ENCODE assay signal across 2 cellular contexts in genomic region chr17:17576772-17577234, GRCh38.
TF ChIP-seq lines count a peak whose summit lies in the region.

No MANE protein-coding gene starts in this region.

TF ChIP-seq in H1, 55 proteins besides CTCF, POLR2A, EP300 and RAD21:
- no peak for TF ChIP-seq NANOG (IDR thresholded peaks at IDR 0.05; ENCODE audit: insufficient read depth, low read depth, low read length, poor library complexity, severe bottlenecking)
- no peak for TF ChIP-seq KDM1A (IDR thresholded peaks at IDR 0.05; ENCODE audit: borderline replicate concordance, low read length)
- no peak for TF ChIP-seq ASH2L (IDR thresholded peaks at IDR 0.05; ENCODE audit: low read length)
- TF ChIP-seq CBX8 (IDR thresholded peaks at IDR 0.05; ENCODE audit: borderline replicate concordance, low read depth, low read length): no peak
- TF ChIP-seq, protein P1, sequence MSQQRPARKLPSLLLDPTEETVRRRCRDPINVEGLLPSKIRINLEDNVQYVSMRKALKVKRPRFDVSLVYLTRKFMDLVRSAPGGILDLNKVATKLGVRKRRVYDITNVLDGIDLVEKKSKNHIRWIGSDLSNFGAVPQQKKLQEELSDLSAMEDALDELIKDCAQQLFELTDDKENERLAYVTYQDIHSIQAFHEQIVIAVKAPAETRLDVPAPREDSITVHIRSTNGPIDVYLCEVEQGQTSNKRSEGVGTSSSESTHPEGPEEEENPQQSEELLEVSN (IDR thresholded peaks at IDR 0.05): no peak
- no peak for TF ChIP-seq BACH1 (IDR thresholded peaks at IDR 0.05; ENCODE audit: low read length)
- no peak for TF ChIP-seq POU5F1 (IDR thresholded peaks at IDR 0.05; ENCODE audit: low read depth, low read length)
- no peak for TF ChIP-seq EZH2 (IDR thresholded peaks at IDR 0.05; ENCODE audit: low read depth, low read length, severe bottlenecking)
- TF ChIP-seq CHD7 (IDR thresholded peaks at IDR 0.05; ENCODE audit: insufficient replicate concordance, low read length): no peak
- TF ChIP-seq CHD1 (IDR thresholded peaks at IDR 0.05; ENCODE audit: low read depth, low read length): no peak
- TF ChIP-seq TAF7 (optimal IDR thresholded peaks at IDR 0.05; ENCODE audit: borderline replicate concordance, low read depth, low read length): no peak
- no peak for TF ChIP-seq PHF8 (conservative IDR thresholded peaks at IDR 0.05; ENCODE audit: low read depth, low read length)
- TF ChIP-seq, protein P2, sequence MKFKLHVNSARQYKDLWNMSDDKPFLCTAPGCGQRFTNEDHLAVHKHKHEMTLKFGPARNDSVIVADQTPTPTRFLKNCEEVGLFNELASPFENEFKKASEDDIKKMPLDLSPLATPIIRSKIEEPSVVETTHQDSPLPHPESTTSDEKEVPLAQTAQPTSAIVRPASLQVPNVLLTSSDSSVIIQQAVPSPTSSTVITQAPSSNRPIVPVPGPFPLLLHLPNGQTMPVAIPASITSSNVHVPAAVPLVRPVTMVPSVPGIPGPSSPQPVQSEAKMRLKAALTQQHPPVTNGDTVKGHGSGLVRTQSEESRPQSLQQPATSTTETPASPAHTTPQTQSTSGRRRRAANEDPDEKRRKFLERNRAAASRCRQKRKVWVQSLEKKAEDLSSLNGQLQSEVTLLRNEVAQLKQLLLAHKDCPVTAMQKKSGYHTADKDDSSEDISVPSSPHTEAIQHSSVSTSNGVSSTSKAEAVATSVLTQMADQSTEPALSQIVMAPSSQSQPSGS (IDR thresholded peaks at IDR 0.05; ENCODE audit: low read length): no peak
- TF ChIP-seq KDM4A (IDR thresholded peaks at IDR 0.05; ENCODE audit: low read depth, low read length, severe bottlenecking): no peak
- no peak for TF ChIP-seq KDM5A (IDR thresholded peaks at IDR 0.05; ENCODE audit: low read length)
TF ChIP-seq in H1: peak in this region for 0.

TF ChIP-seq in GM23338, 12 proteins besides CTCF, POLR2A, EP300 and RAD21:
- TF ChIP-seq CREB1 (CRISPR knock-in tag; IDR thresholded peaks at IDR 0.05; ENCODE audit: low read depth) (no peak), ZNF331 (CRISPR knock-in tag; IDR thresholded peaks at IDR 0.05; ENCODE audit: low read depth) (no peak), EZH2 (IDR thresholded peaks at IDR 0.05; ENCODE audit: low read depth, unreplicated experiment) (no peak), NANOG (IDR thresholded peaks at IDR 0.05; ENCODE audit: borderline replicate concordance) (no peak)
- TF ChIP-seq, protein P3, sequence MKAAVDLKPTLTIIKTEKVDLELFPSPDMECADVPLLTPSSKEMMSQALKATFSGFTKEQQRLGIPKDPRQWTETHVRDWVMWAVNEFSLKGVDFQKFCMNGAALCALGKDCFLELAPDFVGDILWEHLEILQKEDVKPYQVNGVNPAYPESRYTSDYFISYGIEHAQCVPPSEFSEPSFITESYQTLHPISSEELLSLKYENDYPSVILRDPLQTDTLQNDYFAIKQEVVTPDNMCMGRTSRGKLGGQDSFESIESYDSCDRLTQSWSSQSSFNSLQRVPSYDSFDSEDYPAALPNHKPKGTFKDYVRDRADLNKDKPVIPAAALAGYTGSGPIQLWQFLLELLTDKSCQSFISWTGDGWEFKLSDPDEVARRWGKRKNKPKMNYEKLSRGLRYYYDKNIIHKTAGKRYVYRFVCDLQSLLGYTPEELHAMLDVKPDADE (IDR thresholded peaks at IDR 0.05): no peak
- TF ChIP-seq, protein P4, sequence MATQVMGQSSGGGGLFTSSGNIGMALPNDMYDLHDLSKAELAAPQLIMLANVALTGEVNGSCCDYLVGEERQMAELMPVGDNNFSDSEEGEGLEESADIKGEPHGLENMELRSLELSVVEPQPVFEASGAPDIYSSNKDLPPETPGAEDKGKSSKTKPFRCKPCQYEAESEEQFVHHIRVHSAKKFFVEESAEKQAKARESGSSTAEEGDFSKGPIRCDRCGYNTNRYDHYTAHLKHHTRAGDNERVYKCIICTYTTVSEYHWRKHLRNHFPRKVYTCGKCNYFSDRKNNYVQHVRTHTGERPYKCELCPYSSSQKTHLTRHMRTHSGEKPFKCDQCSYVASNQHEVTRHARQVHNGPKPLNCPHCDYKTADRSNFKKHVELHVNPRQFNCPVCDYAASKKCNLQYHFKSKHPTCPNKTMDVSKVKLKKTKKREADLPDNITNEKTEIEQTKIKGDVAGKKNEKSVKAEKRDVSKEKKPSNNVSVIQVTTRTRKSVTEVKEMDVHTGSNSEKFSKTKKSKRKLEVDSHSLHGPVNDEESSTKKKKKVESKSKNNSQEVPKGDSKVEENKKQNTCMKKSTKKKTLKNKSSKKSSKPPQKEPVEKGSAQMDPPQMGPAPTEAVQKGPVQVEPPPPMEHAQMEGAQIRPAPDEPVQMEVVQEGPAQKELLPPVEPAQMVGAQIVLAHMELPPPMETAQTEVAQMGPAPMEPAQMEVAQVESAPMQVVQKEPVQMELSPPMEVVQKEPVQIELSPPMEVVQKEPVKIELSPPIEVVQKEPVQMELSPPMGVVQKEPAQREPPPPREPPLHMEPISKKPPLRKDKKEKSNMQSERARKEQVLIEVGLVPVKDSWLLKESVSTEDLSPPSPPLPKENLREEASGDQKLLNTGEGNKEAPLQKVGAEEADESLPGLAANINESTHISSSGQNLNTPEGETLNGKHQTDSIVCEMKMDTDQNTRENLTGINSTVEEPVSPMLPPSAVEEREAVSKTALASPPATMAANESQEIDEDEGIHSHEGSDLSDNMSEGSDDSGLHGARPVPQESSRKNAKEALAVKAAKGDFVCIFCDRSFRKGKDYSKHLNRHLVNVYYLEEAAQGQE (IDR thresholded peaks at IDR 0.05; ENCODE audit: unreplicated experiment): no peak
- TF ChIP-seq, protein P5, sequence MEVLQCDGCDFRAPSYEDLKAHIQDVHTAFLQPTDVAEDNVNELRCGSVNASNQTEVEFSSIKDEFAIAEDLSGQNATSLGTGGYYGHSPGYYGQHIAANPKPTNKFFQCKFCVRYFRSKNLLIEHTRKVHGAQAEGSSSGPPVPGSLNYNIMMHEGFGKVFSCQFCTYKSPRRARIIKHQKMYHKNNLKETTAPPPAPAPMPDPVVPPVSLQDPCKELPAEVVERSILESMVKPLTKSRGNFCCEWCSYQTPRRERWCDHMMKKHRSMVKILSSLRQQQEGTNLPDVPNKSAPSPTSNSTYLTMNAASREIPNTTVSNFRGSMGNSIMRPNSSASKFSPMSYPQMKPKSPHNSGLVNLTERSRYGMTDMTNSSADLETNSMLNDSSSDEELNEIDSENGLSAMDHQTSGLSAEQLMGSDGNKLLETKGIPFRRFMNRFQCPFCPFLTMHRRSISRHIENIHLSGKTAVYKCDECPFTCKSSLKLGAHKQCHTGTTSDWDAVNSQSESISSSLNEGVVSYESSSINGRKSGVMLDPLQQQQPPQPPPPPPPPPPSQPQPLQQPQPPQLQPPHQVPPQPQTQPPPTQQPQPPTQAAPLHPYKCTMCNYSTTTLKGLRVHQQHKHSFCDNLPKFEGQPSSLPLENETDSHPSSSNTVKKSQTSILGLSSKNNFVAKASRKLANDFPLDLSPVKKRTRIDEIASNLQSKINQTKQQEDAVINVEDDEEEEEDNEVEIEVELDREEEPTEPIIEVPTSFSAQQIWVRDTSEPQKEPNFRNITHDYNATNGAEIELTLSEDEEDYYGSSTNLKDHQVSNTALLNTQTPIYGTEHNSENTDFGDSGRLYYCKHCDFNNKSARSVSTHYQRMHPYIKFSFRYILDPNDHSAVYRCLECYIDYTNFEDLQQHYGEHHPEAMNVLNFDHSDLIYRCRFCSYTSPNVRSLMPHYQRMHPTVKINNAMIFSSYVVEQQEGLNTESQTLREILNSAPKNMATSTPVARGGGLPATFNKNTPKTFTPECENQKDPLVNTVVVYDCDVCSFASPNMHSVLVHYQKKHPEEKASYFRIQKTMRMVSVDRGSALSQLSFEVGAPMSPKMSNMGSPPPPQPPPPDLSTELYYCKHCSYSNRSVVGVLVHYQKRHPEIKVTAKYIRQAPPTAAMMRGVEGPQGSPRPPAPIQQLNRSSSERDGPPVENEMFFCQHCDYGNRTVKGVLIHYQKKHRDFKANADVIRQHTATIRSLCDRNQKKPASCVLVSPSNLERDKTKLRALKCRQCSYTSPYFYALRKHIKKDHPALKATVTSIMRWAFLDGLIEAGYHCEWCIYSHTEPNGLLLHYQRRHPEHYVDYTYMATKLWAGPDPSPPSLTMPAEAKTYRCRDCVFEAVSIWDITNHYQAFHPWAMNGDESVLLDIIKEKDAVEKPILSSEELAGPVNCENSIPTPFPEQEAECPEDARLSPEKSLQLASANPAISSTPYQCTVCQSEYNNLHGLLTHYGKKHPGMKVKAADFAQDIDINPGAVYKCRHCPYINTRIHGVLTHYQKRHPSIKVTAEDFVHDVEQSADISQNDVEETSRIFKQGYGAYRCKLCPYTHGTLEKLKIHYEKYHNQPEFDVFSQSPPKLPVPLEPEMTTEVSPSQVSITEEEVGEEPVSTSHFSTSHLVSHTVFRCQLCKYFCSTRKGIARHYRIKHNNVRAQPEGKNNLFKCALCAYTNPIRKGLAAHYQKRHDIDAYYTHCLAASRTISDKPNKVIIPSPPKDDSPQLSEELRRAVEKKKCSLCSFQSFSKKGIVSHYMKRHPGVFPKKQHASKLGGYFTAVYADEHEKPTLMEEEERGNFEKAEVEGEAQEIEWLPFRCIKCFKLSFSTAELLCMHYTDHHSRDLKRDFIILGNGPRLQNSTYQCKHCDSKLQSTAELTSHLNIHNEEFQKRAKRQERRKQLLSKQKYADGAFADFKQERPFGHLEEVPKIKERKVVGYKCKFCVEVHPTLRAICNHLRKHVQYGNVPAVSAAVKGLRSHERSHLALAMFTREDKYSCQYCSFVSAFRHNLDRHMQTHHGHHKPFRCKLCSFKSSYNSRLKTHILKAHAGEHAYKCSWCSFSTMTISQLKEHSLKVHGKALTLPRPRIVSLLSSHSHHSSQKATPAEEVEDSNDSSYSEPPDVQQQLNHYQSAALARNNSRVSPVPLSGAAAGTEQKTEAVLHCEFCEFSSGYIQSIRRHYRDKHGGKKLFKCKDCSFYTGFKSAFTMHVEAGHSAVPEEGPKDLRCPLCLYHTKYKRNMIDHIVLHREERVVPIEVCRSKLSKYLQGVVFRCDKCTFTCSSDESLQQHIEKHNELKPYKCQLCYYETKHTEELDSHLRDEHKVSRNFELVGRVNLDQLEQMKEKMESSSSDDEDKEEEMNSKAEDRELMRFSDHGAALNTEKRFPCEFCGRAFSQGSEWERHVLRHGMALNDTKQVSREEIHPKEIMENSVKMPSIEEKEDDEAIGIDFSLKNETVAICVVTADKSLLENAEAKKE (CRISPR knock-in tag; IDR thresholded peaks at IDR 0.05): no peak
TF ChIP-seq in GM23338: peak in this region for 0.
